In the genomic region with DNA sequence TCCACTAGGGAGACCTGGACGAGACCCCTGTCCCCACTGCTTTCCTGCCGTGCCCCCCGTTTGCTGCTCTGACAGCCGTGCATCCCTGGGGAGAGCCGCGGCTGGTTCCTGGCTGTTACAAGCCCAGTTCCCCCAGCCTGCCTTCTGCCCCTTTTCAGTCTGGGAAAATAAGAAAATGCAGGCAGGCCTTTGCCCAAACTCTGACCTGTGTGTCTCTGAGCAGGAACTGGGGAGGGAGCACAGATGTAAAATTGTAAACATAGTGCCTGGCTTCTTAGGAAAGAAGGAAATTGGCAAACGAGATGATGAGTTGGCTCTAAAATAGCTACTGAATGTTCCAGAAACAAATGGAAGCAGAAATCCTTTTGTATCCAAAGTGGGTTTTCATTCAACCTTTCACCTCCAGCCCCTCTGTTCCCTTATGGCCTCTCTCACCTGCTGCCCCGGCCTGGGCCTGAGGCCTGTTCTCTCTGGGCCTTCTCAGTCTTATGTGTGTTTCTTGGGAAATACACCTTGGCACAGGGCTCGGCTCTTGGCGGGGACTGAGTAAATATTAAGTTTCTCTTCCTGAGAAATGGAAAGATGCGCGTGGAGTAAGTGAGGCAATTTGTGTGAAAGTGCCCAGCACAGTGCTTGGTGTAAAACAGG, we compare ENCODE assay signal across 15 cellular contexts.
A peak's percentile ranks its signal among the peaks of the same experiment; 100 is the strongest.
DNase-seq lines count a peak whose midpoint lies in the region; ATAC-seq and TF ChIP-seq lines count a peak whose summit lies in the region.
"Had no signal": no experiment of that assay in that cellular context is flagged by ENCODE, and none has a peak within 500 bp of the region (broad histone marks: within the 10 kb centered on the region; RNA-seq: fewer than 3 reads in every experiment).

No MANE protein-coding gene starts in this region.

- H3K27me3 ChIP-seq in RWPE2 (ENCODE audit: insufficient read depth, poor library complexity, severe bottlenecking) (no peaks in the 10 kb centered on the region), fibroblast of lung (ENCODE audit: control insufficient read depth, insufficient read depth, low read length) (no peaks in the 10 kb centered on the region), ovary (no peaks in the 10 kb centered on the region)
- H3K27me3 ChIP-seq: adrenal gland had no signal

- no peaks in the 10 kb centered on the region for H3K9me3 ChIP-seq in RWPE2 (ENCODE audit: severe bottlenecking)
- H3K9me3 ChIP-seq in fibroblast of lung (ENCODE audit: control insufficient read depth, insufficient read depth, low read depth, low read length) = no peaks in the 10 kb centered on the region
- H3K9me3 ChIP-seq in ovary = no peaks in the 10 kb centered on the region
- H3K9me3 ChIP-seq: adrenal gland had no signal

- H3K4me3 Mint-ChIP-seq in type B pancreatic cell = no peak overlapping the region
- H3K4me3 Mint-ChIP-seq: activated CD4-positive, alpha-beta T cell treated with anti-CD3 and anti-CD28 coated beads, Interleukin-2, amount 10 ng/mL, durations not matched to agents 24 days and 14 days; activated T-cell treated with anti-CD3 and anti-CD28 coated beads, Interleukin-2, amount 50 U/mL, for 4 hours; CD8-positive, alpha-beta memory T cell had no signal

- H3K4me3 ChIP-seq in RWPE2 (ENCODE audit: severe bottlenecking) (no peak overlapping the region), fibroblast of lung (replicated peaks in 1 of 4; ENCODE audit: control extremely low read depth in 1 of 4, insufficient read depth in 1 of 4, low read depth in 3 of 4, low read length in 4 of 4) (no peak overlapping the region), ovary (no peak overlapping the region)
- H3K4me3 ChIP-seq: adrenal gland had no signal

- H4K20me1 ChIP-seq in fibroblast of lung (ENCODE audit: control insufficient read depth, extremely low read depth, insufficient read depth, low read length) = no peaks in the 10 kb centered on the region

- no peaks in the 10 kb centered on the region for H3K9me3 Mint-ChIP-seq in type B pancreatic cell
- H3K9me3 Mint-ChIP-seq: activated CD4-positive, alpha-beta T cell treated with anti-CD3 and anti-CD28 coated beads, Interleukin-2, amount 10 ng/mL, durations not matched to agents 24 days and 14 days; activated T-cell treated with anti-CD3 and anti-CD28 coated beads, Interleukin-2, amount 50 U/mL, for 4 hours; CD8-positive, alpha-beta memory T cell had no signal

- no peak for TF ChIP-seq CTCF in RWPE2 (IDR thresholded peaks at IDR 0.05; ENCODE audit: poor library complexity, severe bottlenecking)
- no peak for TF ChIP-seq CTCF in fibroblast of lung (conservative IDR thresholded peaks at IDR 0.05 in 1 of 2, IDR thresholded peaks at IDR 0.05 in 1 of 2; ENCODE audit: low read depth in 1 of 2, low read length in 2 of 2)
- no peak for TF ChIP-seq CTCF in ovary (IDR thresholded peaks at IDR 0.05)
- TF ChIP-seq CTCF in type B pancreatic cell (conservative IDR thresholded peaks at IDR 0.05) = no peak

- 8 to 27% (median 12%) methylated on average over 12 of the region's 12 CpGs for WGBS in ovary, 3 donors

- DNase-seq in RWPE2 (ENCODE audit: low spot score) = no peak
- DNase-seq in fibroblast of lung (ENCODE audit: low read depth in 2 of 2) = peak; percentile 16 to 91
- DNase-seq in ovary = peak; percentile 59 to 78 (median 64)
- DNase-seq in type B pancreatic cell (ENCODE audit: extremely low spot score, unreplicated experiment) = no peak
- DNase-seq in NCI-H345 (lab: John Stamatoyannopoulos, UW) = no peak
- DNase-seq in left colon = no peak
- DNase-seq: activated CD4-positive, alpha-beta T cell treated with anti-CD3 and anti-CD28 coated beads, Interleukin-2, amount 10 ng/mL, durations not matched to agents 24 days and 14 days; activated T-cell treated with anti-CD3 and anti-CD28 coated beads, Interleukin-2, amount 50 U/mL, for 4 hours; CD8-positive, alpha-beta memory T cell; NCI-H2171; nucleus accumbens; stimulated activated CD4-positive, alpha-beta T cell treated with anti-CD3 and anti-CD28 coated beads, Interleukin-12 subunit alpha, Interleukin-12 subunit beta, amount 100 ng/mL, for 4 hours; T-helper 9 cell had no signal

- peaks cover 13% of the 10 kb centered on the region for H3K4me1 ChIP-seq in RWPE2 (ENCODE audit: insufficient read depth, poor library complexity, severe bottlenecking)
- H3K4me1 ChIP-seq in fibroblast of lung (ENCODE audit: control insufficient read depth, extremely low read depth, insufficient read depth, low read length) = peaks cover 3% of the 10 kb centered on the region
- peaks cover 19% of the 10 kb centered on the region for H3K4me1 ChIP-seq in ovary (ENCODE audit: insufficient read depth)
- H3K4me1 ChIP-seq: adrenal gland had no signal

- peak overlapping the region; percentile 88 for H3K27ac ChIP-seq in RWPE2 (ENCODE audit: poor library complexity, severe bottlenecking)
- peak overlapping the region; percentile 13 for H3K27ac ChIP-seq in fibroblast of lung (ENCODE audit: insufficient read depth, low read length)
- peak overlapping the region; percentile 37 to 65 for H3K27ac ChIP-seq in ovary
- H3K27ac ChIP-seq: adrenal gland had no signal

- H3K9ac ChIP-seq in fibroblast of lung (ENCODE audit: insufficient read depth, low read length) = no peak overlapping the region

- intact Hi-C loops in ovary (cut with DNase I) = no loop called here
- intact Hi-C loops in left colon (cut with DNase I, micrococcal nuclease) = no loop called here

- H3K4me1 Mint-ChIP-seq in type B pancreatic cell (ENCODE audit: unreplicated experiment) = peaks cover 18% of the 10 kb centered on the region
- H3K4me1 Mint-ChIP-seq: activated CD4-positive, alpha-beta T cell treated with anti-CD3 and anti-CD28 coated beads, Interleukin-2, amount 10 ng/mL, durations not matched to agents 24 days and 14 days had no signal

- no peak overlapping the region for H2AFZ ChIP-seq in fibroblast of lung (ENCODE audit: low read length)

- H3K79me2 ChIP-seq in fibroblast of lung (ENCODE audit: control insufficient read depth, insufficient read depth, low read length) = no peaks in the 10 kb centered on the region

- H3K4me2 ChIP-seq in fibroblast of lung (ENCODE audit: extremely low read depth, insufficient read depth, low read length) = no peak overlapping the region

- H3K36me3 ChIP-seq in RWPE2 (ENCODE audit: low read depth) (peaks cover 66% of the 10 kb centered on the region), fibroblast of lung (ENCODE audit: control insufficient read depth, insufficient read depth, low read length) (no peaks in the 10 kb centered on the region), ovary (no peaks in the 10 kb centered on the region)

- peaks cover 4% of the 10 kb centered on the region for H3K36me3 Mint-ChIP-seq in type B pancreatic cell

- no peak for TF ChIP-seq EP300 in ovary (IDR thresholded peaks at IDR 0.05)

- no peaks in the 10 kb centered on the region for H3K27me3 Mint-ChIP-seq in type B pancreatic cell
- H3K27me3 Mint-ChIP-seq: activated CD4-positive, alpha-beta T cell treated with anti-CD3 and anti-CD28 coated beads, Interleukin-2, amount 10 ng/mL, durations not matched to agents 24 days and 14 days; CD8-positive, alpha-beta memory T cell had no signal

- ATAC-seq in RWPE2 (ENCODE audit: low read depth) (no peak), left colon (no peak), esophagus mucosa (no peak)
- ATAC-seq: activated T-cell treated with anti-CD3 and anti-CD28 coated beads, Interleukin-2, amount 50 U/mL, for 4 hours had no signal

- no peak for TF ChIP-seq POLR2A in ovary (IDR thresholded peaks at IDR 0.05)

- H3K27ac Mint-ChIP-seq in type B pancreatic cell = peak overlapping the region; percentile 43
- H3K27ac Mint-ChIP-seq: activated CD4-positive, alpha-beta T cell treated with anti-CD3 and anti-CD28 coated beads, Interleukin-2, amount 10 ng/mL, durations not matched to agents 24 days and 14 days had no signal

Comparison
In these comparisons a context has a peak if more than half of its experiments do, and no peak if none do; other contexts are left out.
1. DNase-seq: peak in fibroblast of lung (2 of 2) and ovary (5 of 5); none in RWPE2 (single experiment), type B pancreatic cell (single experiment), NCI-H345 (single experiment) and left colon (0 of 2).
2. H3K27ac ChIP-seq: peak in every context shown above with its lines; median percentile 88 in RWPE2; 51 in ovary; 13 in fibroblast of lung.